In genomic region chr19:10271543-10272086, GRCh38 we compare ENCODE assay signal across 1 cellular context.
TF ChIP-seq lines count a peak whose summit lies in the region.

No MANE protein-coding gene starts in this region.

TF ChIP-seq in H1, 55 proteins besides CTCF, POLR2A, EP300 and RAD21:
- TF ChIP-seq KDM5A (IDR thresholded peaks at IDR 0.05; ENCODE audit: low read length): no peak
- no peak for TF ChIP-seq YY1 (IDR thresholded peaks at IDR 0.05; ENCODE audit: low read depth, low read length)
- no peak for TF ChIP-seq RFX5 (IDR thresholded peaks at IDR 0.05; ENCODE audit: borderline replicate concordance, low read depth, low read length)
- TF ChIP-seq POU5F1 (IDR thresholded peaks at IDR 0.05; ENCODE audit: low read depth, low read length): no peak
- TF ChIP-seq TEAD4 (IDR thresholded peaks at IDR 0.05; ENCODE audit: low read depth, low read length): no peak
- no peak for TF ChIP-seq SIN3A (conservative IDR thresholded peaks at IDR 0.05 in 1 of 2, IDR thresholded peaks at IDR 0.05 in 1 of 2; ENCODE audit: low read depth in 1 of 2, low read length in 2 of 2)
- TF ChIP-seq E2F6 (IDR thresholded peaks at IDR 0.05): no peak
- TF ChIP-seq JUND (IDR thresholded peaks at IDR 0.05; ENCODE audit: low read length): no peak
- no peak for TF ChIP-seq SP4 (IDR thresholded peaks at IDR 0.05; ENCODE audit: low read length)
- no peak for TF ChIP-seq SIRT6 (IDR thresholded peaks at IDR 0.05; ENCODE audit: low read length)
- no peak for TF ChIP-seq ZNF274 (IDR thresholded peaks at IDR 0.05; ENCODE audit: borderline replicate concordance, extremely low read depth, low read length)
- TF ChIP-seq, protein P1, sequence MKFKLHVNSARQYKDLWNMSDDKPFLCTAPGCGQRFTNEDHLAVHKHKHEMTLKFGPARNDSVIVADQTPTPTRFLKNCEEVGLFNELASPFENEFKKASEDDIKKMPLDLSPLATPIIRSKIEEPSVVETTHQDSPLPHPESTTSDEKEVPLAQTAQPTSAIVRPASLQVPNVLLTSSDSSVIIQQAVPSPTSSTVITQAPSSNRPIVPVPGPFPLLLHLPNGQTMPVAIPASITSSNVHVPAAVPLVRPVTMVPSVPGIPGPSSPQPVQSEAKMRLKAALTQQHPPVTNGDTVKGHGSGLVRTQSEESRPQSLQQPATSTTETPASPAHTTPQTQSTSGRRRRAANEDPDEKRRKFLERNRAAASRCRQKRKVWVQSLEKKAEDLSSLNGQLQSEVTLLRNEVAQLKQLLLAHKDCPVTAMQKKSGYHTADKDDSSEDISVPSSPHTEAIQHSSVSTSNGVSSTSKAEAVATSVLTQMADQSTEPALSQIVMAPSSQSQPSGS (IDR thresholded peaks at IDR 0.05; ENCODE audit: low read length): no peak
- no peak for TF ChIP-seq BCL11A (IDR thresholded peaks at IDR 0.05; ENCODE audit: low read depth in 2 of 2, low read length in 2 of 2)
- no peak for TF ChIP-seq KDM1A (IDR thresholded peaks at IDR 0.05; ENCODE audit: borderline replicate concordance, low read length)
- TF ChIP-seq KDM4A (IDR thresholded peaks at IDR 0.05; ENCODE audit: low read depth, low read length, severe bottlenecking): no peak
- TF ChIP-seq TBP (IDR thresholded peaks at IDR 0.05; ENCODE audit: low read depth, low read length): no peak
TF ChIP-seq in H1: peak in this region for 0.
